30 cellular contexts compared by ENCODE assay signal in the genomic region with DNA sequence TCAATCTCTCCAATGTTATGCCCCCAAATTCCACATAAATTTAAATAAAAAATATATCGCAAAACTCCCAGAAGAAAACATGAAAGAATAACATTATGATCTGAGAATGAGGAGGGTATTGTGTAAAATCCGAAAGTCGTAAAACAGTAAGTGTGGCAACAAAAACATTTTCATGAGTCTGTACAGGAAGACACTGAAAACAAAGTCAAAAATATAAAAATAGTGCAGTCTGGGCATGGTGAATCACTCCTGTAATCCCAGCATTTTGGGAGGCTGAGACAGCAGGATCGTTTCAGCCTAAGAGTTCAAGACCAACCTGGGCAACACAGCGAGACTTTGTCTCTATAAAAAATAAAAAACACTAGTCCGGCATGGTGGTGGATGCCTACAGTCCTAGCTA.
"Had no signal": no experiment of that assay in that cellular context is flagged by ENCODE, and none has a peak within 500 bp of the region (broad histone marks: within the 10 kb centered on the region; RNA-seq: fewer than 3 reads in every experiment).

No MANE protein-coding gene starts in this region.

- H3K4me3 Mint-ChIP-seq: activated CD8-positive, alpha-beta T cell treated with anti-CD3 and anti-CD28 coated beads for 36 hours; activated T-cell treated with anti-CD3 and anti-CD28 coated beads, Interleukin-2, amount 50 U/mL, for 4 hours; activated T-helper 17 cell treated with anti-CD3 and anti-CD28 coated beads, Interleukin-2, amount 50 U/mL, for 72 hours; natural killer cell; neural progenitor cell; stimulated activated naive B cell treated with anti-CD40 and anti-IgM and Interleukin-4, amounts not matched to agents 10 μg/mL and 1 μg/mL and 100 μg/mL, for 72 hours; T-helper 17 cell had no signal

- H3K27ac ChIP-seq: brain microvascular endothelial cell, gastrocnemius medialis, left lung, lower lobe of right lung, neural progenitor cell, stomach, tibial artery, upper lobe of right lung had no signal

- FAIRE-seq: astrocyte, islet of Langerhans had no signal

- H2AFZ ChIP-seq: neural progenitor cell had no signal

- H3K9me3 ChIP-seq: gastrocnemius medialis, left lung, lower lobe of right lung, stomach, tibial artery, upper lobe of right lung had no signal

- H3K36me3 ChIP-seq: neural progenitor cell had no signal

- H3K27me3 Mint-ChIP-seq: activated CD8-positive, alpha-beta T cell treated with anti-CD3 and anti-CD28 coated beads for 36 hours; activated T-helper 17 cell treated with anti-CD3 and anti-CD28 coated beads, Interleukin-2, amount 50 U/mL, for 72 hours; progenitor cell of endocrine pancreas; stimulated activated naive B cell treated with anti-CD40 and anti-IgM and Interleukin-4, amounts not matched to agents 10 μg/mL and 1 μg/mL and 100 μg/mL, for 72 hours; T-helper 17 cell had no signal

- H3K4me3 ChIP-seq: gastrocnemius medialis, left lung, lower lobe of right lung, neural progenitor cell, stomach, tibial artery, upper lobe of right lung had no signal

- H3K9ac ChIP-seq: neural progenitor cell had no signal

- DNase-seq: activated CD4-positive, alpha-beta T cell treated with anti-CD3 and anti-CD28 coated beads, Interleukin-2, amount 50 U/mL, for 1 hour; activated CD4-positive, CD25-positive, alpha-beta regulatory T cell treated with anti-CD3 and anti-CD28 coated beads, Interleukin-2, amount 50 U/mL, for 72 hours; activated CD8-positive, alpha-beta T cell treated with anti-CD3 and anti-CD28 coated beads for 36 hours; activated gamma-delta T cell treated with Interleukin-2 at 50 U/mL for 16 hours; activated naive CD4-positive, alpha-beta T cell treated with anti-CD3 and anti-CD28 coated beads, Interleukin-2, amount 50 U/mL, for 16 hours; activated T-cell treated with anti-CD3 and anti-CD28 coated beads, Interleukin-2, amount 50 U/mL, for 4 hours; amniotic stem cell; brain microvascular endothelial cell; cortex of kidney; gastrocnemius medialis; glutamatergic neuron; left lung; lower lobe of right lung; mesenchymal stem cell; natural killer cell; occipital lobe; stimulated activated CD4-positive, alpha-beta T cell treated with anti-CD3 and anti-CD28 coated beads, Interleukin-15, amount 100 ng/mL, for 24 hours; stimulated activated CD4-positive, alpha-beta T cell treated with anti-CD3 and anti-CD28 coated beads, Interleukin-2, amount 100 ng/mL, for 24 hours; stimulated activated naive B cell treated with anti-CD40 and anti-IgM and Interleukin-4, amounts not matched to agents 10 μg/mL and 1 μg/mL and 100 μg/mL, for 72 hours; stomach; T-helper 17 cell; T1000; tibial artery; upper lobe of right lung had no signal

- H3K27ac Mint-ChIP-seq: activated CD8-positive, alpha-beta T cell treated with anti-CD3 and anti-CD28 coated beads for 36 hours; activated T-helper 17 cell treated with anti-CD3 and anti-CD28 coated beads, Interleukin-2, amount 50 U/mL, for 72 hours; neural progenitor cell; progenitor cell of endocrine pancreas; stimulated activated naive B cell treated with anti-CD40 and anti-IgM and Interleukin-4, amounts not matched to agents 10 μg/mL and 1 μg/mL and 100 μg/mL, for 72 hours; T-helper 17 cell had no signal

- H3K4me2 ChIP-seq: neural progenitor cell had no signal

- H3K27me3 ChIP-seq: brain microvascular endothelial cell, gastrocnemius medialis, left lung, neural progenitor cell, stomach, tibial artery, upper lobe of right lung had no signal

- H3K36me3 Mint-ChIP-seq: natural killer cell had no signal

- H3K4me1 Mint-ChIP-seq: neural progenitor cell had no signal

- H3K4me1 ChIP-seq: neural progenitor cell, tibial artery, upper lobe of right lung had no signal

- ATAC-seq: activated CD8-positive, alpha-beta T cell treated with anti-CD3 and anti-CD28 coated beads for 36 hours; activated T-cell treated with anti-CD3 and anti-CD28 coated beads, Interleukin-2, amount 50 U/mL, for 4 hours; activated T-helper 17 cell treated with anti-CD3 and anti-CD28 coated beads, Interleukin-2, amount 50 U/mL, for 72 hours; gastrocnemius medialis; left lung; lower lobe of right lung; natural killer cell; sciatic nerve; stimulated activated naive B cell treated with anti-CD40 and anti-IgM and Interleukin-4, amounts not matched to agents 10 μg/mL and 1 μg/mL and 100 μg/mL, for 72 hours; T-helper 17 cell; upper lobe of right lung had no signal

- H3K9me3 Mint-ChIP-seq: activated CD8-positive, alpha-beta T cell treated with anti-CD3 and anti-CD28 coated beads for 36 hours; activated T-cell treated with anti-CD3 and anti-CD28 coated beads, Interleukin-2, amount 50 U/mL, for 4 hours; activated T-helper 17 cell treated with anti-CD3 and anti-CD28 coated beads, Interleukin-2, amount 50 U/mL, for 72 hours; natural killer cell; neural progenitor cell; stimulated activated naive B cell treated with anti-CD40 and anti-IgM and Interleukin-4, amounts not matched to agents 10 μg/mL and 1 μg/mL and 100 μg/mL, for 72 hours had no signal
